In genomic region chr20:11436113-11436890, GRCh38 we compare ENCODE assay signal across 16 cellular contexts.
"Had no signal": no experiment of that assay in that cellular context is flagged by ENCODE, and none has a peak within 500 bp of the region (broad histone marks: within the 10 kb centered on the region; RNA-seq: fewer than 3 reads in every experiment).

No MANE protein-coding gene starts in this region.

- H3K9me3 ChIP-seq: neutrophil, testis had no signal

- H3K4me3 Mint-ChIP-seq: activated B cell treated with CpG ODN at 0.5 μM for 24 hours; activated CD4-positive, alpha-beta memory T cell treated with anti-CD3 and anti-CD28 coated beads for 36 hours; activated naive CD8-positive, alpha-beta T cell; mesothelial cell of epicardium; natural killer cell treated with Interleukin-12 subunit alpha and Interleukin-12 subunit beta and Interleukin-15 and Interleukin-18, amount 100 ng/mL, for 72 hours; stimulated activated memory B cell treated with anti-CD40 and anti-IgM and Interleukin-4, amounts not matched to agents 10 μg/mL and 1 μg/mL and 100 μg/mL, for 72 hours had no signal

- H3K36me3 Mint-ChIP-seq: activated CD4-positive, alpha-beta memory T cell treated with anti-CD3 and anti-CD28 coated beads for 36 hours; activated naive CD8-positive, alpha-beta T cell; stimulated activated memory B cell treated with anti-CD40 and anti-IgM and Interleukin-4, amounts not matched to agents 10 μg/mL and 1 μg/mL and 100 μg/mL, for 72 hours had no signal

- H3K4me1 ChIP-seq: sigmoid colon, testis, upper lobe of left lung had no signal

- H3K4me1 Mint-ChIP-seq: activated B cell treated with CpG ODN at 0.5 μM for 24 hours; stimulated activated memory B cell treated with anti-CD40 and anti-IgM and Interleukin-4, amounts not matched to agents 10 μg/mL and 1 μg/mL and 100 μg/mL, for 72 hours had no signal

- H3K27me3 ChIP-seq: esophagus squamous epithelium, hepatocyte, neutrophil, sigmoid colon, testis, upper lobe of left lung had no signal

- ATAC-seq: natural killer cell treated with Interleukin-12 subunit alpha and Interleukin-12 subunit beta and Interleukin-15 and Interleukin-18, amount 100 ng/mL, for 72 hours; stimulated activated memory B cell treated with anti-CD40 and anti-IgM and Interleukin-4, amounts not matched to agents 10 μg/mL and 1 μg/mL and 100 μg/mL, for 72 hours had no signal

- H3K27ac Mint-ChIP-seq: activated B cell treated with CpG ODN at 0.5 μM for 24 hours; activated CD4-positive, alpha-beta memory T cell treated with anti-CD3 and anti-CD28 coated beads for 36 hours; activated naive CD8-positive, alpha-beta T cell; mesothelial cell of epicardium; natural killer cell treated with Interleukin-12 subunit alpha and Interleukin-12 subunit beta and Interleukin-15 and Interleukin-18, amount 100 ng/mL, for 72 hours; stimulated activated memory B cell treated with anti-CD40 and anti-IgM and Interleukin-4, amounts not matched to agents 10 μg/mL and 1 μg/mL and 100 μg/mL, for 72 hours had no signal

- H3K36me3 ChIP-seq: esophagus squamous epithelium, neutrophil, sigmoid colon, upper lobe of left lung had no signal

- H3K27ac ChIP-seq: esophagus squamous epithelium, hepatocyte, neutrophil, sigmoid colon, testis, upper lobe of left lung had no signal

- H3K27me3 Mint-ChIP-seq: activated B cell treated with CpG ODN at 0.5 μM for 24 hours; activated CD4-positive, alpha-beta memory T cell treated with anti-CD3 and anti-CD28 coated beads for 36 hours; activated naive CD8-positive, alpha-beta T cell; natural killer cell treated with Interleukin-12 subunit alpha and Interleukin-12 subunit beta and Interleukin-15 and Interleukin-18, amount 100 ng/mL, for 72 hours; stimulated activated memory B cell treated with anti-CD40 and anti-IgM and Interleukin-4, amounts not matched to agents 10 μg/mL and 1 μg/mL and 100 μg/mL, for 72 hours had no signal

- H3K4me3 ChIP-seq: esophagus squamous epithelium, hepatocyte, sigmoid colon, testis, upper lobe of left lung had no signal

- DNase-seq: activated B cell treated with CpG ODN at 0.5 μM for 24 hours; activated CD4-positive, alpha-beta memory T cell treated with anti-CD3 and anti-CD28 coated beads for 36 hours; activated CD4-positive, alpha-beta T cell treated with anti-CD3 and anti-CD28 coated beads for 4 hours; effector CD8-positive, alpha-beta T cell; esophagus squamous epithelium; posterior cingulate gyrus; sigmoid colon; stimulated activated CD4-positive, alpha-beta T cell treated with anti-CD3 and anti-CD28 coated beads, Interleukin-4, amount 100 ng/mL, for 4 hours; testis; upper lobe of left lung had no signal
